2 cellular contexts compared by ENCODE assay signal in the genomic region with DNA sequence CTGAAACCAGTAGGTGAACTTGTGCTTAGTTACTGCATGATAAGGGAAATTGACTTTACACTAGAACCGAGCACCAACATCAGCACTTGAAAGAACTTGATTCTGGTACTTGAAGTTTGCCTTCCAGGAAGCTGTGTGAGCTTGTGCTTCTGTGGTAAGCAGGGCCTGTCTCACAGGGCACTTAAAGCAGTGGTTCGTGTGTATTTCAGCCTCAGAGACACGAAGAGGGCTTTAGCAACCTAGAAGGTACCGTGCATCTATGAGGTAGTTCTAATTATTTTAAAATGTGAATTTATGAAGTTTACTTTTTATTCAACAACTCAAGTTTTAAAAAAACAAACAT. TPM values are rescaled to one million over a fixed set of nuclear protein-coding genes. Genes with fewer than 3 reads are reported as not detected.
"Had no signal": no experiment of that assay in that cellular context is flagged by ENCODE, and none has a peak within 500 bp of the region (broad histone marks: within the 10 kb centered on the region; RNA-seq: fewer than 3 reads in every experiment).

No MANE protein-coding gene starts in this region.

RNA-seq across cellular contexts. Expression of a gene that starts 56.2 kb away (rescaled TPM):
- total RNA-seq: activated B cell treated with CpG ODN at 0.5 μM for 24 hours, WTC11 had no signal
